ENCODE assay signal across 8 cellular contexts in genomic region chr10:133393401-133394063, GRCh38. TPM values are rescaled to one million over a fixed set of nuclear protein-coding genes. Genes with fewer than 3 reads are reported as not detected.
A peak's percentile ranks its signal among the peaks of the same experiment; 100 is the strongest.
DNase-seq lines count a peak whose midpoint lies in the region; TF ChIP-seq lines count a peak whose summit lies in the region.

No MANE protein-coding gene starts in this region.

- H3K27ac ChIP-seq in ACC112 (ENCODE audit: low read depth, low read length), result no peak overlapping the region
- H3K27ac ChIP-seq in HUES64 (ENCODE audit: low read depth, low read length), result peak overlapping the region; percentile 46; the same call in 1 of the 2 replicates
- peak overlapping the region; percentile 58 to 91 for H3K27ac ChIP-seq in breast epithelium
- H3K27ac ChIP-seq in muscle layer of colon (ENCODE audit: low read depth, low read length), result no peak overlapping the region

- no peak for DNase-seq in breast epithelium (ENCODE audit: low spot score in 2 of 2)
- DNase-seq in NCI-H748 (lab: John Stamatoyannopoulos, UW; ENCODE audit: unreplicated experiment), result no peak
- DNase-seq in NCI-H524 (lab: John Stamatoyannopoulos, UW), result no peak
- no peak for DNase-seq in COLO668 (lab: John Stamatoyannopoulos, UW; ENCODE audit: unreplicated experiment)
- no peak for DNase-seq in NCI-H524 treated with DMSO at 0.1 percent for 48 hours (lab: John Stamatoyannopoulos, UW)

- no peaks in the 10 kb centered on the region for H3K27me3 ChIP-seq in ACC112 (ENCODE audit: insufficient read depth, low read length)
- H3K27me3 ChIP-seq in HUES64 (ENCODE audit: insufficient read depth, low read length), result no peaks in the 10 kb centered on the region
- no peaks in the 10 kb centered on the region for H3K27me3 ChIP-seq in breast epithelium
- H3K27me3 ChIP-seq in muscle layer of colon (ENCODE audit: control insufficient read depth in 1 of 2, insufficient read depth in 2 of 2, low read length in 2 of 2), result no peaks in the 10 kb centered on the region

- H3K9ac ChIP-seq in HUES64 (ENCODE audit: low read depth, low read length) (peak overlapping the region; percentile 59), muscle layer of colon (ENCODE audit: low read length) (no peak overlapping the region)

- H3K9me3 ChIP-seq in HUES64 (ENCODE audit: insufficient read depth, low read depth, low read length) (no peaks in the 10 kb centered on the region), breast epithelium (no peaks in the 10 kb centered on the region), muscle layer of colon (ENCODE audit: low read length) (no peaks in the 10 kb centered on the region)

- H3K4me1 ChIP-seq in ACC112 (ENCODE audit: control insufficient read depth, insufficient read depth, low read length, unreplicated experiment), result peaks cover 7% of the 10 kb centered on the region
- H3K4me1 ChIP-seq in HUES64 (ENCODE audit: insufficient read depth, low read length), result no peaks in the 10 kb centered on the region; the same call in 1 of the 2 replicates
- peaks cover 3 to 8% of the 10 kb centered on the region in 2 donors for H3K4me1 ChIP-seq in breast epithelium
- H3K4me1 ChIP-seq in muscle layer of colon (ENCODE audit: insufficient read depth, low read length), result no peaks in the 10 kb centered on the region

- TF ChIP-seq CTCF in breast epithelium (IDR thresholded peaks at IDR 0.05), result no peak

- no peak for TF ChIP-seq POLR2A in breast epithelium (IDR thresholded peaks at IDR 0.05)

- H2AFZ ChIP-seq in ACC112 (ENCODE audit: low read length, unreplicated experiment), result peak overlapping the region; percentile 57

- peak overlapping the region; percentile 81 for H3K4me3 ChIP-seq in ACC112 (ENCODE audit: low read depth, low read length)
- peak overlapping the region; percentile 98 for H3K4me3 ChIP-seq in HUES64 (ENCODE audit: low read length)
- H3K4me3 ChIP-seq in breast epithelium, result peak overlapping the region; percentile 74 to 96 (median 91)
- peak overlapping the region; percentile 78 to 95 for H3K4me3 ChIP-seq in muscle layer of colon (ENCODE audit: low read depth in 1 of 2, low read length in 2 of 2)

- no peaks in the 10 kb centered on the region for H3K36me3 ChIP-seq in ACC112 (ENCODE audit: insufficient read depth, low read length)
- H3K36me3 ChIP-seq in HUES64 (ENCODE audit: insufficient read depth, low read length), result peaks cover 27% of the 10 kb centered on the region
- no peaks in the 10 kb centered on the region for H3K36me3 ChIP-seq in breast epithelium
- H3K36me3 ChIP-seq in muscle layer of colon (ENCODE audit: insufficient read depth, low read length), result peaks cover 26% of the 10 kb centered on the region

- intact Hi-C loops in breast epithelium (cut with DNase I; ENCODE audit: low total_unique reads), result no loop called here

- peaks cover 25% of the 10 kb centered on the region for H3K79me2 ChIP-seq in ACC112 (ENCODE audit: control insufficient read depth, insufficient read depth, low read length, unreplicated experiment)

- WGBS in HUES64, result 37% methylated on average over 23 of the region's 27 CpGs

RNA-seq across cellular contexts. Expression of gene MTG1, which starts 0.4 kb away (rescaled TPM):
- polyA plus RNA-seq in HUES64 (2013, experiment 1 of 2), result 49.5 TPM
- polyA plus RNA-seq in HUES64 (2013, experiment 2 of 2), result 38.2 TPM
- total RNA-seq in breast epithelium, result 10 to 100 TPM; 22.9 to 56.4 (median 37.0) TPM

RNA-seq across cellular contexts. Expression of gene PAOX, which starts 14.5 kb away (rescaled TPM):
- 2.7 TPM for polyA plus RNA-seq in HUES64 (2013, experiment 1 of 2)
- 3.4 TPM for polyA plus RNA-seq in HUES64 (2013, experiment 2 of 2)
- total RNA-seq in breast epithelium, result 10 to 100 TPM in 1 of 3 donors, 1 to 10 TPM in 2; 7.5 to 10.5 (median 8.6) TPM

RNA-seq across cellular contexts. Expression of gene ECHS1, which starts 20.4 kb away (rescaled TPM):
- polyA plus RNA-seq in HUES64 (2013, experiment 1 of 2), result 101 TPM
- 95.3 TPM for polyA plus RNA-seq in HUES64 (2013, experiment 2 of 2)
- total RNA-seq in breast epithelium, result 100 to 1,000 TPM in 1 of 3 donors, 10 to 100 TPM in 2; 71.8 to 165 (median 84.2) TPM

RNA-seq across cellular contexts. Expression of gene SPRN, which starts 30.9 kb away (rescaled TPM):
- not detected for polyA plus RNA-seq in HUES64 (2013, experiment 1 of 2)
- polyA plus RNA-seq in HUES64 (2013, experiment 2 of 2), result 0.13 TPM
- under 1 TPM in 1 of 3 donors, not detected in 2; 0.33 TPM for total RNA-seq in breast epithelium

RNA-seq across cellular contexts. Expression of gene FUOM, which starts 35.7 kb away (rescaled TPM):
- polyA plus RNA-seq in HUES64 (2013, experiment 1 of 2), result 18.3 TPM
- 21.7 TPM for polyA plus RNA-seq in HUES64 (2013, experiment 2 of 2)
- 10 to 100 TPM; 13.8 to 31.5 (median 31.2) TPM for total RNA-seq in breast epithelium

Comparison
In these comparisons a context has a peak if more than half of its experiments do, and no peak if none do; other contexts are left out.
1. H3K27ac ChIP-seq: peak in HUES64 (single experiment) and breast epithelium (2 of 2); none in ACC112 (single experiment) and muscle layer of colon (single experiment).
2. Peak in every context shown above with its lines, with median percentiles within 50 percentile points of each other: H3K4me3 ChIP-seq.